24 cellular contexts compared by ENCODE assay signal in genomic region chr4:122591196-122591595, GRCh38. TPM values are rescaled to one million over a fixed set of nuclear protein-coding genes. Genes with fewer than 3 reads are reported as not detected.
"Had no signal": no experiment of that assay in that cellular context is flagged by ENCODE, and none has a peak within 500 bp of the region (broad histone marks: within the 10 kb centered on the region; RNA-seq: fewer than 3 reads in every experiment).

No MANE protein-coding gene starts in this region.

- H3K27me3 ChIP-seq: dorsolateral prefrontal cortex, hepatocyte, pancreas, suprapubic skin, thyroid gland, uterus had no signal

- H3K4me3 Mint-ChIP-seq: naive B cell, nephron, type B pancreatic cell had no signal

- H3K79me2 ChIP-seq: hepatocyte had no signal

- H3K36me3 ChIP-seq: pancreas, suprapubic skin, thyroid gland, uterus had no signal

- H3K4me2 ChIP-seq: hepatocyte, smooth muscle cell had no signal

- ATAC-seq: esophagus mucosa, left colon, left ventricle myocardium superior, pancreas, right cardiac atrium had no signal

- H3K27ac ChIP-seq: dorsolateral prefrontal cortex, hepatocyte, pancreas, suprapubic skin, thyroid gland, uterus had no signal

- H3K27me3 Mint-ChIP-seq: type B pancreatic cell had no signal

- H3K4me3 ChIP-seq: dorsolateral prefrontal cortex, hepatocyte, lung, pancreas, smooth muscle cell, suprapubic skin, thyroid gland, uterus had no signal

- H3K4me1 Mint-ChIP-seq: naive B cell, nephron had no signal

- H2AFZ ChIP-seq: hepatocyte had no signal

- DNase-seq: cortex of kidney; dorsolateral prefrontal cortex; effector CD8-positive, alpha-beta T cell; head of caudate nucleus; left colon; left ventricle myocardium superior; mesenchymal stem cell; naive B cell; occipital lobe; pancreas; right cardiac atrium; stimulated activated CD4-positive, alpha-beta T cell treated with anti-CD3 and anti-CD28 coated beads, Interleukin-2, amount 100 ng/mL, for 48 hours; stimulated activated naive CD4-positive, alpha-beta T cell treated with Interleukin-2 at 50 U/mL for 16 hours; thyroid gland; uterus had no signal

- H3K9me3 ChIP-seq: pancreas, suprapubic skin, thyroid gland, uterus had no signal

- H3K36me3 Mint-ChIP-seq: naive B cell, type B pancreatic cell had no signal

- H3K9me3 Mint-ChIP-seq: nephron, type B pancreatic cell had no signal

- H3K27ac Mint-ChIP-seq: naive B cell, nephron, progenitor cell of endocrine pancreas, type B pancreatic cell had no signal

- H3K4me1 ChIP-seq: pancreas, suprapubic skin, thyroid gland, uterus had no signal

RNA-seq across cellular contexts. Expression of gene IL21, which starts 29.7 kb away (rescaled TPM):
- total RNA-seq: dorsolateral prefrontal cortex, esophagus mucosa, hepatocyte, kidney epithelial cell, left colon, left ventricle myocardium superior, occipital lobe, pancreas, progenitor cell of endocrine pancreas, right cardiac atrium, smooth muscle cell, suprapubic skin, thyroid gland, uterus had no signal
- polyA plus RNA-seq: hepatocyte, pancreas, right cardiac atrium, smooth muscle cell had no signal
